ENCODE assay signal across 14 cellular contexts in genomic region chr3:46950177-46950576, GRCh38. TPM values are rescaled to one million over a fixed set of nuclear protein-coding genes. Genes with fewer than 3 reads are reported as not detected.
DNase-seq lines count a peak whose midpoint lies in the region; ATAC-seq and TF ChIP-seq lines count a peak whose summit lies in the region.
"Had no signal": no experiment of that assay in that cellular context is flagged by ENCODE, and none has a peak within 500 bp of the region (broad histone marks: within the 10 kb centered on the region; RNA-seq: fewer than 3 reads in every experiment).

No MANE protein-coding gene starts in this region.

- ATAC-seq in activated naive CD8-positive, alpha-beta T cell treated with anti-CD3 and anti-CD28 coated beads, Interleukin-2, amount 10 ng/mL, durations not matched to agents 7 days and 5 days (ENCODE audit: low read depth): no peak
- ATAC-seq in HG03135 (IDR thresholded peaks at IDR 0.05; ENCODE audit: unreplicated experiment): no peak

- POLR2A ChIA-PET in Caco-2 (lab: Charles Lee): no interaction called here
- POLR2A ChIA-PET in activated naive CD8-positive, alpha-beta T cell treated with anti-CD3 and anti-CD28 coated beads, Interleukin-2, amount 10 ng/mL, durations not matched to agents 7 days and 5 days (lab: Charles Lee): no interaction called here

- BruUV-seq in Caco-2 (replicated peaks; lab: Mats Ljungman, UMichigan): no TSS peak

- TF ChIP-seq CTCF in CD14-positive monocyte (IDR thresholded peaks at IDR 0.05) (no peak), Caco-2 (IDR thresholded peaks at IDR 0.05; ENCODE audit: insufficient read depth in 1 of 2, low read depth in 1 of 2, low read length in 1 of 2, severe bottlenecking in 1 of 2, unreplicated experiment in 1 of 2) (no peak), nephron progenitor cell (IDR thresholded peaks at IDR 0.05) (no peak)

- peaks cover 45% of the 10 kb centered on the region for H3K4me1 ChIP-seq in Caco-2

- intact Hi-C loops in CD14-positive monocyte (cut with micrococcal nuclease): loop anchor here in 1 of 2 donors (5.0 to 10.0 kb wide), 2 partner anchors 37 to 545 kb away; partner anchors contain the start of genes CCR5AS and CCRL2
- intact Hi-C loops in Caco-2 (cut with micrococcal nuclease; ENCODE audit: unreplicated experiment): no loop called here

- peak overlapping the region in 1 of 2 donors; percentile 26 for H3K4me3 Mint-ChIP-seq in CD14-positive monocyte
- no peak overlapping the region for H3K4me3 Mint-ChIP-seq in Caco-2 (ENCODE audit: unreplicated experiment)
- H3K4me3 Mint-ChIP-seq in activated naive CD8-positive, alpha-beta T cell treated with anti-CD3 and anti-CD28 coated beads, Interleukin-2, amount 10 ng/mL, durations not matched to agents 7 days and 5 days: peak overlapping the region; percentile 29
- no peak overlapping the region for H3K4me3 Mint-ChIP-seq in nephron progenitor cell

- no peaks in the 10 kb centered on the region for H3K27me3 Mint-ChIP-seq in CD14-positive monocyte (ENCODE audit: low read depth in 3 of 3)
- no peaks in the 10 kb centered on the region for H3K27me3 Mint-ChIP-seq in Caco-2 (ENCODE audit: insufficient read depth, unreplicated experiment)
- no peaks in the 10 kb centered on the region for H3K27me3 Mint-ChIP-seq in activated naive CD8-positive, alpha-beta T cell treated with anti-CD3 and anti-CD28 coated beads, Interleukin-2, amount 10 ng/mL, durations not matched to agents 7 days and 5 days
- H3K27me3 Mint-ChIP-seq in nephron progenitor cell (ENCODE audit: low read depth, poor library complexity): no peaks in the 10 kb centered on the region

- DNase-seq in CD14-positive monocyte (ENCODE audit: low spot score): peak; percentile 42
- DNase-seq in Caco-2: no peak
- DNase-seq in activated naive CD8-positive, alpha-beta T cell treated with anti-CD3 and anti-CD28 coated beads, Interleukin-2, amount 10 ng/mL, durations not matched to agents 7 days and 5 days: no peak
- no peak for DNase-seq in nephron progenitor cell
- DNase-seq in NCI-H524 treated with DMSO at 0.1 percent for 48 hours (lab: John Stamatoyannopoulos, UW): no peak
- DNase-seq in NCI-H82 (lab: John Stamatoyannopoulos, UW): no peak
- DNase-seq: COR-L47; KBM-7; NCI-H187 treated with DMSO at 0.1 percent for 48 hours; NCI-H69; RPMI8226; stimulated activated CD4-positive, alpha-beta T cell treated with anti-CD3 and anti-CD28 coated beads, Interleukin-4, amount 100 ng/mL, for 4 hours; stimulated activated naive CD4-positive, alpha-beta T cell had no signal

- peaks cover 38 to 47% of the 10 kb centered on the region in 2 donors for H3K36me3 Mint-ChIP-seq in CD14-positive monocyte
- peaks cover 44% of the 10 kb centered on the region for H3K36me3 Mint-ChIP-seq in Caco-2 (ENCODE audit: insufficient read depth, unreplicated experiment)
- H3K36me3 Mint-ChIP-seq in activated naive CD8-positive, alpha-beta T cell treated with anti-CD3 and anti-CD28 coated beads, Interleukin-2, amount 10 ng/mL, durations not matched to agents 7 days and 5 days: peaks cover 13% of the 10 kb centered on the region
- H3K36me3 Mint-ChIP-seq in nephron progenitor cell (ENCODE audit: low read depth): peaks cover 27% of the 10 kb centered on the region

- H3K9me3 Mint-ChIP-seq in CD14-positive monocyte (peaks cover 0 to 2% (median 0%) of the 10 kb centered on the region in 7 donors), Caco-2 (ENCODE audit: unreplicated experiment) (no peaks in the 10 kb centered on the region), nephron progenitor cell (no peaks in the 10 kb centered on the region)
- no peaks in the 10 kb centered on the region for H3K9me3 Mint-ChIP-seq in activated naive CD8-positive, alpha-beta T cell treated with anti-CD3 and anti-CD28 coated beads, Interleukin-2, amount 10 ng/mL, durations not matched to agents 7 days and 5 days

- no peak overlapping the region for H3K4me3 ChIP-seq in Caco-2 (ENCODE audit: low read depth, low read length)

- H3K27me3 ChIP-seq in Caco-2 (replicated peaks; ENCODE audit: control insufficient read depth, insufficient read depth, low read length): no peaks in the 10 kb centered on the region

- CTCF ChIA-PET in Caco-2 (lab: Charles Lee): interaction anchor here (0.7 kb wide), 1 partner anchor 391 kb away, joined by 4 read pairs; no protein-coding TSS in a partner anchor

- H3K36me3 ChIP-seq in Caco-2 (ENCODE audit: control insufficient read depth, insufficient read depth, low read length): peaks cover 3% of the 10 kb centered on the region; the same call in 1 of the 2 replicates

- no peaks in the 10 kb centered on the region for H3K9me3 ChIP-seq in Caco-2

- peaks cover 91% of the 10 kb centered on the region for H3K4me1 Mint-ChIP-seq in CD14-positive monocyte
- H3K4me1 Mint-ChIP-seq in Caco-2 (ENCODE audit: low read depth, unreplicated experiment): peaks cover 50% of the 10 kb centered on the region
- H3K4me1 Mint-ChIP-seq in activated naive CD8-positive, alpha-beta T cell treated with anti-CD3 and anti-CD28 coated beads, Interleukin-2, amount 10 ng/mL, durations not matched to agents 7 days and 5 days: peaks cover 76% of the 10 kb centered on the region
- peaks cover 71% of the 10 kb centered on the region for H3K4me1 Mint-ChIP-seq in nephron progenitor cell

- H3K27ac Mint-ChIP-seq in CD14-positive monocyte: peak overlapping the region; percentile 78 to 98 (median 88)
- peak overlapping the region; percentile 64 for H3K27ac Mint-ChIP-seq in Caco-2 (ENCODE audit: unreplicated experiment)
- peak overlapping the region; percentile 63 for H3K27ac Mint-ChIP-seq in activated naive CD8-positive, alpha-beta T cell treated with anti-CD3 and anti-CD28 coated beads, Interleukin-2, amount 10 ng/mL, durations not matched to agents 7 days and 5 days
- H3K27ac Mint-ChIP-seq in nephron progenitor cell: peak overlapping the region; percentile 87

RNA-seq across cellular contexts. Expression of gene CCDC12, which starts 26.4 kb away (rescaled TPM):
- 10 to 100 TPM; 50.1 to 55.8 TPM for polyA plus RNA-seq in CD14-positive monocyte
- total RNA-seq in Caco-2 (2022): 52.7 and 60.8 TPM in 2 replicates
- total RNA-seq in activated naive CD8-positive, alpha-beta T cell treated with anti-CD3 and anti-CD28 coated beads, Interleukin-2, amount 10 ng/mL, durations not matched to agents 7 days and 5 days: 10 to 100 TPM; 58.6 to 60.0 TPM

RNA-seq across cellular contexts. Expression of gene NBEAL2, which starts 29.3 kb away (rescaled TPM):
- polyA plus RNA-seq in CD14-positive monocyte: 10 to 100 TPM; 10.4 to 17.3 TPM
- total RNA-seq in Caco-2 (2022): 62.4 and 76.9 TPM in 2 replicates
- 100 to 1,000 TPM; 165 to 178 TPM for total RNA-seq in activated naive CD8-positive, alpha-beta T cell treated with anti-CD3 and anti-CD28 coated beads, Interleukin-2, amount 10 ng/mL, durations not matched to agents 7 days and 5 days
